Comparison of ENCODE assay signal across 10 cellular contexts in the genomic region with DNA sequence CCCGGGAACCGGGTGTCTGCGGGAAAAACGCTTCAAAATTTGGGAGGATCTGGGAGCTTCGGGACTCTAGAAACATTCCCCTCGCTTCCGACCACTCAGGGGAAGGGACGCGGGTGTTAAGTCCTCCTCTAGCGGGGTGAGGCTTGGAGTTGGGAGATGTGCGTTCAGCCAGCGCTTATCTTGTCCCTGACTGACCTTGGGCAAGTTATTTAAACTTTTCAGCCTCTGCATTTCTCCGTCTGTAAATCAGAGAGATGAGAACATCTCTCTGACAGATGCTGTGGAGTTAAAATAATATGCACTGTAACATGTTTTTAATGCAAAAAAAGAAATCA.
A peak's percentile ranks its signal among the peaks of the same experiment; 100 is the strongest.
DNase-seq lines count a peak whose midpoint lies in the region; ATAC-seq and TF ChIP-seq lines count a peak whose summit lies in the region.
"Had no signal": no experiment of that assay in that cellular context is flagged by ENCODE, and none has a peak within 500 bp of the region (broad histone marks: within the 10 kb centered on the region; RNA-seq: fewer than 3 reads in every experiment).

No MANE protein-coding gene starts in this region.

- H3K27ac ChIP-seq in RWPE2 (ENCODE audit: poor library complexity, severe bottlenecking) (peak overlapping the region; percentile 7), prostate gland (no peak overlapping the region), SJCRH30 (no peak overlapping the region)

- ATAC-seq in RWPE2 (ENCODE audit: low read depth), result peak; percentile 19; the same call in 1 of the 3 replicates
- ATAC-seq in HG03342 (IDR thresholded peaks at IDR 0.05; ENCODE audit: unreplicated experiment), result no peak

- intact Hi-C loops in prostate gland (cut with DNase I), result no loop called here

- peak; percentile 44 for DNase-seq in ELR (ENCODE audit: low read depth)
- no peak for DNase-seq in RWPE2 (ENCODE audit: low spot score)
- DNase-seq in foreskin fibroblast, result peak; percentile 2 to 13
- DNase-seq in prostate gland (ENCODE audit: low spot score), result no peak
- no peak for DNase-seq in occipital lobe (lab: John Stamatoyannopoulos, UW)
- DNase-seq in SJCRH30, result no peak
- DNase-seq in NOMO-1 (lab: John Stamatoyannopoulos, UW; ENCODE audit: unreplicated experiment in 2 of 2), result no peak
- DNase-seq: activated CD4-positive, alpha-beta memory T cell treated with anti-CD3 and anti-CD28 coated beads for 36 hours; NCI-H2029 treated with DMSO at 0.1 percent for 48 hours had no signal

- H3K9me3 ChIP-seq in RWPE2 (ENCODE audit: severe bottlenecking) (no peaks in the 10 kb centered on the region), prostate gland (no peaks in the 10 kb centered on the region), SJCRH30 (replicated peaks) (no peaks in the 10 kb centered on the region)

- H3K4me1 ChIP-seq in RWPE2 (ENCODE audit: insufficient read depth, poor library complexity, severe bottlenecking) (no peaks in the 10 kb centered on the region), prostate gland (replicated peaks) (no peaks in the 10 kb centered on the region), SJCRH30 (no peaks in the 10 kb centered on the region)

- H3K4me3 ChIP-seq in RWPE2 (ENCODE audit: severe bottlenecking) (peak overlapping the region; percentile 52), foreskin fibroblast (ENCODE audit: low read depth in 1 of 2, low read length in 2 of 2) (peak overlapping the region; percentile 17 to 47), prostate gland (peak overlapping the region; percentile 14 to 25), SJCRH30 (no peak overlapping the region)

- TF ChIP-seq CTCF in RWPE2 (IDR thresholded peaks at IDR 0.05; ENCODE audit: poor library complexity, severe bottlenecking) (no peak), foreskin fibroblast (IDR thresholded peaks at IDR 0.05; ENCODE audit: low read depth, low read length) (no peak), prostate gland (IDR thresholded peaks at IDR 0.05) (no peak)

- no peaks in the 10 kb centered on the region for H3K27me3 ChIP-seq in RWPE2 (ENCODE audit: insufficient read depth, poor library complexity, severe bottlenecking)
- H3K27me3 ChIP-seq in prostate gland (replicated peaks; ENCODE audit: insufficient read depth), result peaks cover 9% of the 10 kb centered on the region
- H3K27me3 ChIP-seq in SJCRH30, result no peaks in the 10 kb centered on the region

- WGBS in prostate gland, result 2% methylated on average over 13 of the region's 13 CpGs

- no peak for TF ChIP-seq POLR2A in prostate gland (IDR thresholded peaks at IDR 0.05)

- H3K36me3 ChIP-seq in RWPE2 (ENCODE audit: low read depth) (no peaks in the 10 kb centered on the region), prostate gland (no peaks in the 10 kb centered on the region), SJCRH30 (no peaks in the 10 kb centered on the region)

Comparison
In these comparisons a context has a peak if more than half of its experiments do, and no peak if none do; other contexts are left out.
1. DNase-seq: peak in ELR (single experiment) and foreskin fibroblast (2 of 2); none in RWPE2 (single experiment), prostate gland (single experiment), occipital lobe (single experiment), SJCRH30 (0 of 2) and NOMO-1 (0 of 2).